In genomic region chr13:46982856-46983582, GRCh38 we compare ENCODE assay signal across 10 cellular contexts.
DNase-seq lines count a peak whose midpoint lies in the region; ATAC-seq and TF ChIP-seq lines count a peak whose summit lies in the region.
"Had no signal": no experiment of that assay in that cellular context is flagged by ENCODE, and none has a peak within 500 bp of the region (broad histone marks: within the 10 kb centered on the region; RNA-seq: fewer than 3 reads in every experiment).

No MANE protein-coding gene starts in this region.

- H3K27me3 Mint-ChIP-seq in IgD-negative memory B cell, result no peaks in the 10 kb centered on the region
- peaks cover 0 to 6% (median 1%) of the 10 kb centered on the region in 5 donors for H3K27me3 Mint-ChIP-seq in naive thymus-derived CD8-positive, alpha-beta T cell

- peaks cover 3% of the 10 kb centered on the region for H3K4me1 ChIP-seq in osteoblast (ENCODE audit: insufficient read depth, low read length)
- H3K4me1 ChIP-seq: SJSA1 had no signal

- H3K79me2 ChIP-seq in osteoblast (ENCODE audit: insufficient read depth, low read length), result no peaks in the 10 kb centered on the region

- H3K27ac ChIP-seq in osteoblast (ENCODE audit: low read depth, low read length), result no peak overlapping the region
- H3K27ac ChIP-seq: SJSA1, skin epidermis had no signal

- peaks cover 15 to 18% (median 18%) of the 10 kb centered on the region in 3 donors for H3K4me1 Mint-ChIP-seq in IgD-negative memory B cell
- peaks cover 2 to 22% (median 12%) of the 10 kb centered on the region in 4 donors for H3K4me1 Mint-ChIP-seq in naive thymus-derived CD8-positive, alpha-beta T cell

- H3K4me3 Mint-ChIP-seq in IgD-negative memory B cell, result peak overlapping the region; percentile 3 to 80 (median 71)
- H3K4me3 Mint-ChIP-seq in naive thymus-derived CD8-positive, alpha-beta T cell, result peak overlapping the region in 1 of 10 donors; percentile 36

- no peaks in the 10 kb centered on the region for H4K20me1 ChIP-seq in osteoblast (ENCODE audit: insufficient read depth, low read length)

- H3K4me2 ChIP-seq in osteoblast (ENCODE audit: insufficient read depth, low read length), result no peak overlapping the region

- no peaks in the 10 kb centered on the region for H3K9me3 ChIP-seq in osteoblast (ENCODE audit: low read depth, low read length)
- H3K9me3 ChIP-seq: SJSA1 had no signal

- H3K9me3 Mint-ChIP-seq in IgD-negative memory B cell, result peaks cover 0 to under 1% (median under 1%) of the 10 kb centered on the region in 3 donors
- H3K9me3 Mint-ChIP-seq in naive thymus-derived CD8-positive, alpha-beta T cell, result peaks cover 0 to 3% (median under 1%) of the 10 kb centered on the region in 9 donors

- peak in 1 of 10 donors; percentile 7 for DNase-seq in naive thymus-derived CD8-positive, alpha-beta T cell
- DNase-seq in NCI-H82 (lab: John Stamatoyannopoulos, UW) (no peak), NCI-H226 (no peak), osteoblast (ENCODE audit: insufficient read length, low spot score, missing footprints) (no peak)
- DNase-seq: amniotic stem cell had no signal

- no peak for TF ChIP-seq CTCF in osteoblast (IDR thresholded peaks at IDR 0.05; ENCODE audit: extremely low read depth, low read depth, low read length)

- H3K27ac Mint-ChIP-seq in IgD-negative memory B cell, result peak overlapping the region; percentile 2 to 88 (median 19)
- H3K27ac Mint-ChIP-seq in naive thymus-derived CD8-positive, alpha-beta T cell, result no peak overlapping the region

- POLR2A ChIA-PET in naive thymus-derived CD8-positive, alpha-beta T cell (lab: Charles Lee), result no interaction called here

- no peak overlapping the region for H2AFZ ChIP-seq in osteoblast (ENCODE audit: low read length)

- H3K4me3 ChIP-seq in osteoblast (ENCODE audit: insufficient read depth, low read length), result no peak overlapping the region
- H3K4me3 ChIP-seq: SJSA1, skin epidermis had no signal

- ATAC-seq in GM19023 (IDR thresholded peaks at IDR 0.05; ENCODE audit: unreplicated experiment), result peak; percentile 91
- peak; percentile 87 for ATAC-seq in HG02588 (IDR thresholded peaks at IDR 0.05; ENCODE audit: unreplicated experiment)
- peak; percentile 39 to 50 for ATAC-seq in naive thymus-derived CD8-positive, alpha-beta T cell

- H3K36me3 ChIP-seq in osteoblast (ENCODE audit: insufficient read depth, low read length), result no peaks in the 10 kb centered on the region
- H3K36me3 ChIP-seq: SJSA1 had no signal

- H3K27me3 ChIP-seq in osteoblast (ENCODE audit: insufficient read depth, low read length), result no peaks in the 10 kb centered on the region
- H3K27me3 ChIP-seq: SJSA1 had no signal

- peaks cover under 1% of the 10 kb centered on the region for H3K36me3 Mint-ChIP-seq in IgD-negative memory B cell
- H3K36me3 Mint-ChIP-seq in naive thymus-derived CD8-positive, alpha-beta T cell, result peaks cover 0 to under 1% (median 0%) of the 10 kb centered on the region in 3 donors

Comparison
In these comparisons a context has a peak if more than half of its experiments do, and no peak if none do; other contexts are left out.
1. H3K27ac Mint-ChIP-seq: peak in IgD-negative memory B cell (3 of 3); none in naive thymus-derived CD8-positive, alpha-beta T cell (0 of 10).
2. Peak in every context shown above with its lines, with median percentiles within 50 percentile points of each other: ATAC-seq.